In genomic region chr1:3230553-3230952, GRCh38 we compare ENCODE assay signal across 16 cellular contexts.
DNase-seq lines count a peak whose midpoint lies in the region; ATAC-seq and TF ChIP-seq lines count a peak whose summit lies in the region.
"Had no signal": no experiment of that assay in that cellular context is flagged by ENCODE, and none has a peak within 500 bp of the region (broad histone marks: within the 10 kb centered on the region; RNA-seq: fewer than 3 reads in every experiment).

No MANE protein-coding gene starts in this region.

- no peak overlapping the region for H3K4me2 ChIP-seq in GM23338
- H3K4me2 ChIP-seq in neuronal stem cell (ENCODE audit: insufficient read depth, low read length, poor library complexity, severe bottlenecking): no peak overlapping the region

- H2BK120ac ChIP-seq in neuronal stem cell (ENCODE audit: low read depth, low read length): no peak overlapping the region

- peak overlapping the region; percentile 48 for H3K23ac ChIP-seq in neuronal stem cell (ENCODE audit: low read depth, low read length, poor library complexity)

- no peak overlapping the region for H3K4me3 ChIP-seq in GM23338
- no peak overlapping the region for H3K4me3 ChIP-seq in neuronal stem cell (ENCODE audit: low read length in 2 of 2)
- H3K4me3 ChIP-seq: GM12878 had no signal

- no peaks in the 10 kb centered on the region for H3K79me1 ChIP-seq in neuronal stem cell (ENCODE audit: low read depth, low read length)

- H2BK12ac ChIP-seq in neuronal stem cell (ENCODE audit: low read length): peak overlapping the region; percentile 14

- no peak overlapping the region for H4K8ac ChIP-seq in neuronal stem cell (ENCODE audit: low read depth, low read length)

- H3K4ac ChIP-seq in neuronal stem cell (ENCODE audit: low read length): no peak overlapping the region

- peaks cover 4% of the 10 kb centered on the region for H3K27me3 Mint-ChIP-seq in GM23338 (ENCODE audit: insufficient read depth, low read depth, poor library complexity)
- no peaks in the 10 kb centered on the region for H3K27me3 Mint-ChIP-seq in natural killer cell treated with Interleukin-12 subunit alpha and Interleukin-12 subunit beta and Interleukin-15 and Interleukin-18, amount 100 ng/mL, for 72 hours
- H3K27me3 Mint-ChIP-seq: CD4-positive, alpha-beta T cell; CD8-positive, alpha-beta memory T cell had no signal

- no peaks in the 10 kb centered on the region for H4K20me1 ChIP-seq in GM23338 (replicated peaks; ENCODE audit: insufficient read depth)

- no peak overlapping the region for H2AFZ ChIP-seq in GM23338
- no peak overlapping the region for H2AFZ ChIP-seq in neuronal stem cell (ENCODE audit: low read length)

- peak overlapping the region; percentile 36 for H3K9ac ChIP-seq in neuronal stem cell (ENCODE audit: low read depth, low read length, poor library complexity)

- no peak overlapping the region for H2BK15ac ChIP-seq in neuronal stem cell (ENCODE audit: low read length)

- peak overlapping the region; percentile 79 for H3K18ac ChIP-seq in neuronal stem cell (ENCODE audit: low read length)

- peak overlapping the region; percentile 39 for H3K14ac ChIP-seq in neuronal stem cell (ENCODE audit: low read length)

- no peak for TF ChIP-seq CTCF in GM23338 (conservative IDR thresholded peaks at IDR 0.05; ENCODE audit: low read depth in 2 of 2)

- no peaks in the 10 kb centered on the region for H3K36me3 ChIP-seq in GM23338 (ENCODE audit: insufficient read depth)
- H3K36me3 ChIP-seq in neuronal stem cell (replicated peaks in 1 of 2; ENCODE audit: control insufficient read depth in 2 of 2, insufficient read depth in 2 of 2, low read length in 2 of 2): no peaks in the 10 kb centered on the region

- H3K4me1 ChIP-seq in GM23338 (ENCODE audit: insufficient read depth): no peaks in the 10 kb centered on the region
- peaks cover 0 to 30% of the 10 kb centered on the region in 2 donors for H3K4me1 ChIP-seq in neuronal stem cell (ENCODE audit: control insufficient read depth in 2 of 2, insufficient read depth in 1 of 2, low read depth in 1 of 2, low read length in 2 of 2)

- no CpG with 5 or more reads among the region's 15 CpGs for WGBS in neuronal stem cell (ENCODE audit: extremely low coverage in 2 of 2, insufficient read length in 2 of 2, insufficient replicate concordance in 1 of 2), 2 donors

- H3K27ac ChIP-seq in GM23338 (ENCODE audit: low read depth) (no peak overlapping the region), neuronal stem cell (replicated peaks; ENCODE audit: low read length) (no peak overlapping the region)

- peak overlapping the region; percentile 44; the same call in 1 of the 2 replicates for H3K27ac Mint-ChIP-seq in GM23338
- no peak overlapping the region for H3K27ac Mint-ChIP-seq in natural killer cell treated with Interleukin-12 subunit alpha and Interleukin-12 subunit beta and Interleukin-15 and Interleukin-18, amount 100 ng/mL, for 72 hours
- H3K27ac Mint-ChIP-seq: CD14-positive monocyte; CD4-positive, alpha-beta T cell; CD8-positive, alpha-beta memory T cell had no signal

- H3K79me2 ChIP-seq in GM23338 (replicated peaks; ENCODE audit: insufficient read depth): no peaks in the 10 kb centered on the region

- no peaks in the 10 kb centered on the region; the same call in 2 of the 3 replicates for H3K9me3 Mint-ChIP-seq in GM23338
- H3K9me3 Mint-ChIP-seq in natural killer cell treated with Interleukin-12 subunit alpha and Interleukin-12 subunit beta and Interleukin-15 and Interleukin-18, amount 100 ng/mL, for 72 hours: no peaks in the 10 kb centered on the region
- H3K9me3 Mint-ChIP-seq: CD14-positive monocyte; CD4-positive, alpha-beta T cell; CD8-positive, alpha-beta memory T cell had no signal

- ATAC-seq in GM23338: no peak
- ATAC-seq in natural killer cell treated with Interleukin-12 subunit alpha and Interleukin-12 subunit beta and Interleukin-15 and Interleukin-18, amount 100 ng/mL, for 72 hours: no peak
- ATAC-seq: GM12878 had no signal

- no peaks in the 10 kb centered on the region for H3F3A ChIP-seq in GM23338 (replicated peaks; ENCODE audit: low read depth)

- DNase-seq in GM23338 (ENCODE audit: low spot score) (no peak), RPMI8226 (peak; percentile 63), neuronal stem cell (ENCODE audit: low spot score) (no peak), T-helper 9 cell (no peak), NCI-H774 (lab: John Stamatoyannopoulos, UW) (no peak)
- no peak for DNase-seq in natural killer cell treated with Interleukin-12 subunit alpha and Interleukin-12 subunit beta and Interleukin-15 and Interleukin-18, amount 100 ng/mL, for 72 hours (ENCODE audit: low spot score)
- DNase-seq: CD4-positive, alpha-beta T cell; CD8-positive, alpha-beta memory T cell; DMS 273 treated with DMSO at 0.1 percent for 48 hours; DMS79; EL; GDM1; H7; HCEC 1CT had no signal

- H2AK5ac ChIP-seq in neuronal stem cell (ENCODE audit: low read depth, low read length): peak overlapping the region; percentile 47

- H3K9me3 ChIP-seq in neuronal stem cell (replicated peaks in 1 of 2; ENCODE audit: control insufficient read depth in 2 of 2, insufficient read depth in 1 of 2, low read depth in 1 of 2, low read length in 2 of 2): no peaks in the 10 kb centered on the region

- no peak overlapping the region for H2BK5ac ChIP-seq in neuronal stem cell (ENCODE audit: low read length)

- no peak overlapping the region for H4K91ac ChIP-seq in neuronal stem cell (ENCODE audit: low read depth, low read length, poor library complexity)

- H3K4me1 Mint-ChIP-seq in GM23338: peaks cover under 1% of the 10 kb centered on the region; the same call in 1 of the 3 replicates
- H3K4me1 Mint-ChIP-seq in natural killer cell treated with Interleukin-12 subunit alpha and Interleukin-12 subunit beta and Interleukin-15 and Interleukin-18, amount 100 ng/mL, for 72 hours (ENCODE audit: low read depth in 2 of 2): no peaks in the 10 kb centered on the region
- H3K4me1 Mint-ChIP-seq: CD14-positive monocyte; CD8-positive, alpha-beta memory T cell had no signal

- H3K9me2 ChIP-seq in GM23338 (ENCODE audit: insufficient read depth): no peaks in the 10 kb centered on the region

- H3K4me3 Mint-ChIP-seq in GM23338: no peak overlapping the region
- no peak overlapping the region for H3K4me3 Mint-ChIP-seq in natural killer cell treated with Interleukin-12 subunit alpha and Interleukin-12 subunit beta and Interleukin-15 and Interleukin-18, amount 100 ng/mL, for 72 hours
- H3K4me3 Mint-ChIP-seq: CD14-positive monocyte; CD4-positive, alpha-beta T cell; CD8-positive, alpha-beta memory T cell had no signal

- H3K27me3 ChIP-seq in GM23338 (ENCODE audit: insufficient read depth) (no peaks in the 10 kb centered on the region), neuronal stem cell (ENCODE audit: control insufficient read depth in 3 of 3, insufficient read depth in 3 of 3, low read depth in 1 of 3, low read length in 3 of 3) (peaks cover 0 to 98% (median 0%) of the 10 kb centered on the region in 3 experiments)

- no peaks in the 10 kb centered on the region for H3K36me3 Mint-ChIP-seq in GM23338 (ENCODE audit: low read depth)
- H3K36me3 Mint-ChIP-seq in natural killer cell treated with Interleukin-12 subunit alpha and Interleukin-12 subunit beta and Interleukin-15 and Interleukin-18, amount 100 ng/mL, for 72 hours: no peaks in the 10 kb centered on the region
- H3K36me3 Mint-ChIP-seq: CD14-positive monocyte; CD8-positive, alpha-beta memory T cell had no signal

TF ChIP-seq in GM23338, 12 proteins besides CTCF, POLR2A, EP300 and RAD21 (continues in another document):
- no peak for TF ChIP-seq JUNB (IDR thresholded peaks at IDR 0.05; ENCODE audit: unreplicated experiment)
- TF ChIP-seq EZH2phosphoT487 (IDR thresholded peaks at IDR 0.05; ENCODE audit: unreplicated experiment): no peak
- no peak for TF ChIP-seq STAT1 (IDR thresholded peaks at IDR 0.05; ENCODE audit: unreplicated experiment)
- TF ChIP-seq REST (IDR thresholded peaks at IDR 0.05; ENCODE audit: unreplicated experiment): no peak
- no peak for TF ChIP-seq NANOG (IDR thresholded peaks at IDR 0.05; ENCODE audit: borderline replicate concordance)
- no peak for TF ChIP-seq ZNF331 (CRISPR knock-in tag; IDR thresholded peaks at IDR 0.05; ENCODE audit: low read depth)
